In the genomic region with DNA sequence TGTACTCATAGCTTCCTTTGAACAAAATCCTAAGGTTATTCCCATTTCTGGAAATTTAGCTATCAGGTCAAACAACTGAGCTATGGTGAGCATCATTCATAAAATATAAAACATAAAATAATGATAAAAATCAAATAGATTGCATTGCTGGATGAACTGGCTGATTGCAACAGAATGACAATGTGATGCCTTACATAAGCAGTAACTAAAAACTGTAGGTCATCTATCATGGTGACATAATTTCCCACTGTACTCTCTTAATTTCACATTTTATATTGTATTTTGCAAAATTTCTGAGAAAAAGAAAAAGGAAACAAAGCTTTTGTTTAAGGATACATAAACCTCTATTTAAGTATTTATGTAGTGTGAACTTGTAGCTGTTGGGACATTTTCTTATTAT, we compare ENCODE assay signal across 24 cellular contexts. TPM values are rescaled to one million over a fixed set of nuclear protein-coding genes. Genes with fewer than 3 reads are reported as not detected.
"Had no signal": no experiment of that assay in that cellular context is flagged by ENCODE, and none has a peak within 500 bp of the region (broad histone marks: within the 10 kb centered on the region; RNA-seq: fewer than 3 reads in every experiment).

No MANE protein-coding gene starts in this region.

- H3K9me3 ChIP-seq: SJSA1 had no signal

- H3K27ac Mint-ChIP-seq: activated CD4-positive, alpha-beta memory T cell treated with anti-CD3 and anti-CD28 coated beads for 36 hours; activated CD4-positive, alpha-beta T cell treated with anti-CD3 and anti-CD28 coated beads, Interleukin-2, amount 10 ng/mL, durations not matched to agents 7 days and 5 days; activated naive CD4-positive, alpha-beta T cell treated with anti-CD3 and anti-CD28 coated beads, Interleukin-2, amount 50 U/mL, for 72 hours; activated naive CD8-positive, alpha-beta T cell treated with anti-CD3 and anti-CD28 coated beads, Interleukin-2, amount 50 U/mL, for 24 hours; T-helper 1 cell treated with Interleukin-12 subunit alpha and Interleukin-12 subunit beta and Interleukin-4 antibody, amounts not matched to agents 30 μg/mL and 1 μg/mL, for 36 hours had no signal

- H3K36me3 ChIP-seq: brain microvascular endothelial cell, cardiac muscle cell, SJSA1 had no signal

- H3K36me3 Mint-ChIP-seq: activated CD4-positive, alpha-beta memory T cell treated with anti-CD3 and anti-CD28 coated beads for 36 hours had no signal

- H3K4me3 ChIP-seq: cardiac muscle cell, SJSA1 had no signal

- H3K27ac ChIP-seq: brain microvascular endothelial cell, cardiac muscle cell, SJSA1, VCaP had no signal

- H3K4me3 Mint-ChIP-seq: activated CD4-positive, alpha-beta memory T cell treated with anti-CD3 and anti-CD28 coated beads for 36 hours; activated CD4-positive, alpha-beta T cell treated with anti-CD3 and anti-CD28 coated beads, Interleukin-2, amount 10 ng/mL, durations not matched to agents 7 days and 5 days; activated naive CD8-positive, alpha-beta T cell treated with anti-CD3 and anti-CD28 coated beads, Interleukin-2, amount 50 U/mL, for 24 hours; activated T-cell treated with anti-CD3 and anti-CD28 coated beads, Interleukin-2, amount 50 U/mL, for 4 hours; T-helper 1 cell treated with Interleukin-12 subunit alpha and Interleukin-12 subunit beta and Interleukin-4 antibody, amounts not matched to agents 30 μg/mL and 1 μg/mL, for 36 hours had no signal

- ATAC-seq: activated naive CD4-positive, alpha-beta T cell treated with anti-CD3 and anti-CD28 coated beads, Interleukin-2, amount 50 U/mL, for 72 hours; activated naive CD8-positive, alpha-beta T cell treated with anti-CD3 and anti-CD28 coated beads, Interleukin-2, amount 50 U/mL, for 24 hours; activated T-cell treated with anti-CD3 and anti-CD28 coated beads, Interleukin-2, amount 50 U/mL, for 4 hours; PC-3 had no signal

- DNase-seq: activated CD4-positive, alpha-beta memory T cell treated with anti-CD3 and anti-CD28 coated beads for 36 hours; activated CD4-positive, alpha-beta T cell treated with anti-CD3 and anti-CD28 coated beads, Interleukin-2, amount 10 ng/mL, durations not matched to agents 7 days and 5 days; activated CD4-positive, CD25-positive, alpha-beta regulatory T cell; activated CD8-positive, alpha-beta memory T cell treated with anti-CD3 and anti-CD28 coated beads for 24 hours; activated effector memory CD4-positive, alpha-beta T cell treated with anti-CD3 and anti-CD28 coated beads, Interleukin-2, amount 50 U/mL, for 16 hours; activated naive CD4-positive, alpha-beta T cell treated with Interleukin-2 at 50 U/mL for 16 hours; activated naive CD8-positive, alpha-beta T cell treated with anti-CD3 and anti-CD28 coated beads, Interleukin-2, amount 50 U/mL, for 24 hours; activated T-cell treated with anti-CD3 and anti-CD28 coated beads, Interleukin-2, amount 50 U/mL, for 4 hours; amygdala; brain microvascular endothelial cell; Karpas-422; NCI-H1048; NCI-H146; NCI-H187 treated with DMSO at 0.1 percent for 48 hours; NCI-H2081 treated with DMSO at 0.1 percent for 48 hours; NCI-H446; NCI-H524; PC-3; SHP77 had no signal

- H3K27me3 ChIP-seq: SJSA1 had no signal

- H3K9me3 Mint-ChIP-seq: activated CD4-positive, alpha-beta memory T cell treated with anti-CD3 and anti-CD28 coated beads for 36 hours; activated CD4-positive, alpha-beta T cell treated with anti-CD3 and anti-CD28 coated beads, Interleukin-2, amount 10 ng/mL, durations not matched to agents 7 days and 5 days; activated naive CD4-positive, alpha-beta T cell treated with anti-CD3 and anti-CD28 coated beads, Interleukin-2, amount 50 U/mL, for 72 hours; activated naive CD8-positive, alpha-beta T cell treated with anti-CD3 and anti-CD28 coated beads, Interleukin-2, amount 50 U/mL, for 24 hours; activated T-cell treated with anti-CD3 and anti-CD28 coated beads, Interleukin-2, amount 50 U/mL, for 4 hours; T-helper 1 cell treated with Interleukin-12 subunit alpha and Interleukin-12 subunit beta and Interleukin-4 antibody, amounts not matched to agents 30 μg/mL and 1 μg/mL, for 36 hours had no signal

RNA-seq across cellular contexts. Expression of gene PTGER3, which starts 4.6 kb away (rescaled TPM):
- total RNA-seq: activated CD4-positive, alpha-beta memory T cell treated with anti-CD3 and anti-CD28 coated beads for 36 hours had no signal
